ENCODE assay signal across 27 cellular contexts in the genomic region with DNA sequence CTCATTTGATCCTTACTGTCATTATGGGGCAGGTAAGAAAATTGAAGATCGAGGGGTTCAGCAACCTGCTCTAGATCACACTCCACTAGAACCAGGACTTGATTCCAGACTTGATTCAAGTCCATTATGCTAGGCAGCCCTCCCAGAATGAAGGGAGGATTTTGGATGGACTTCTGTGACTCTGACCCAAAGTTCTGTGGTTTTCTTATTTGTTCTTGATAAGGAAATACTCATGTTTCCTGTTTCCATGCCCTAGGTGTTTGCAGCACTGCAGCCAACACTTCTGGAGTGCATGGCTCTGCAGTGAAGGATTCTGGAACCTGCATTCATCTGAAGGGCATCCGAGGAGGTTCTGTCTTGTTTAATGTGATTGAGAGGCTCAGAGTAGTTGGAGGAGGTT.
DNase-seq lines count a peak whose midpoint lies in the region; ATAC-seq, FAIRE-seq and TF ChIP-seq lines count a peak whose summit lies in the region.
"Had no signal": no experiment of that assay in that cellular context is flagged by ENCODE, and none has a peak within 500 bp of the region (broad histone marks: within the 10 kb centered on the region; RNA-seq: fewer than 3 reads in every experiment).

No MANE protein-coding gene starts in this region.

- POLR2A ChIA-PET in HepG2 (lab: Yijun Ruan, JAX): no interaction called here

- intact Hi-C loops in HepG2 (cut with micrococcal nuclease; ENCODE audit: unreplicated experiment): loop anchor here (10.0 kb wide), 1 partner anchor 1518 kb away; no protein-coding TSS in a partner anchor
- intact Hi-C loops in right lobe of liver (cut with DNase I): no loop called here

- H3K9me3 ChIP-seq in liver (ENCODE audit: control insufficient read depth in 4 of 4, low read length in 3 of 4) (no peaks in the 10 kb centered on the region), HepG2 (ENCODE audit: low read length) (no peaks in the 10 kb centered on the region), right lobe of liver (no peaks in the 10 kb centered on the region)
- H3K9me3 ChIP-seq: BE2C, BLaER1 had no signal

- H3K4me1 ChIP-seq in liver (ENCODE audit: control insufficient read depth in 4 of 4, insufficient read depth in 4 of 4, low read length in 3 of 4) (peaks cover 0 to 3% (median 0%) of the 10 kb centered on the region in 4 donors), HepG2 (ENCODE audit: insufficient read depth, low read length) (no peaks in the 10 kb centered on the region), right lobe of liver (peaks cover 0 to 8% (median 0%) of the 10 kb centered on the region in 4 donors)
- H3K4me1 ChIP-seq: BE2C had no signal

- H3K27ac ChIP-seq in liver (ENCODE audit: low read depth in 1 of 2, low read length in 2 of 2) (no peak overlapping the region), HepG2 (ENCODE audit: extremely low read length, insufficient read depth, low read length) (no peak overlapping the region), right lobe of liver (no peak overlapping the region)
- H3K27ac ChIP-seq: BLaER1 had no signal

- TF ChIP-seq EP300 in HepG2 (IDR thresholded peaks at IDR 0.05; ENCODE audit: low read depth in 2 of 2, low read length in 2 of 2): no peak
- TF ChIP-seq EP300 in HepG2 (CRISPR knock-in tag; IDR thresholded peaks at IDR 0.05; ENCODE audit: borderline replicate concordance): no peak

- whole genome bisulfite sequencing in liver: 81% methylated on average over 2 of the region's 2 CpGs
- 0% methylated on average over 1 of the region's 2 CpGs for WGBS in HepG2 (ENCODE audit: low lambda C conversion rate)
- 29% methylated on average over 1 of the region's 2 CpGs for WGBS in right lobe of liver (ENCODE audit: insufficient coverage, low coverage, low lambda C conversion rate, missing lambda C conversion rate)

- TF ChIP-seq CTCF in liver (IDR thresholded peaks at IDR 0.05; ENCODE audit: low read depth, low read length, missing input control) (no peak), HepG2 (CRISPR knock-in tag; IDR thresholded peaks at IDR 0.05) (no peak), fibroblast of the aortic adventitia (IDR thresholded peaks at IDR 0.05; ENCODE audit: insufficient read depth, low read length) (no peak), right lobe of liver (IDR thresholded peaks at IDR 0.05) (no peak), omental fat pad (IDR thresholded peaks at IDR 0.05) (no peak)

- DNase-seq in HepG2 (ENCODE audit: low spot score) (no peak), fibroblast of the aortic adventitia (ENCODE audit: low read depth) (peak; percentile 22), right lobe of liver (no peak), OCI-M2 (lab: John Stamatoyannopoulos, UW; ENCODE audit: unreplicated experiment) (no peak), omental fat pad (ENCODE audit: low spot score) (no peak)
- DNase-seq: 8988T; ACHN; BE2C; C1 segment of cervical spinal cord; CD4-positive, alpha-beta memory T cell; CD4-positive, CD25-positive, alpha-beta regulatory T cell; CD8-positive, alpha-beta memory T cell; COR-L47; DMS 273 treated with DMSO at 0.1 percent for 48 hours; DMS153; DMS53; DMS79; DND-41; EL; GDM1 had no signal

- no peak overlapping the region for H3K9ac ChIP-seq in liver (ENCODE audit: low read depth in 1 of 2, low read length in 2 of 2)
- no peak overlapping the region for H3K9ac ChIP-seq in HepG2 (ENCODE audit: insufficient read depth, low read depth, low read length)
- H3K9ac ChIP-seq: BLaER1 had no signal

- CTCF ChIA-PET in HepG2 (lab: Yijun Ruan, JAX; ENCODE audit: low intra/inter-chr PET ratio, low total read pairs): no interaction called here

- H3K27me3 ChIP-seq in liver (ENCODE audit: control insufficient read depth in 4 of 4, insufficient read depth in 4 of 4, low read length in 3 of 4) (no peaks in the 10 kb centered on the region), HepG2 (ENCODE audit: control insufficient read depth in 1 of 2, insufficient read depth in 2 of 2, low read length in 2 of 2) (0 out of 5 replicates have a peak, but pooled peaks cover 0 to 3% of the 10 kb centered on the region in 2 experiments), right lobe of liver (no peaks in the 10 kb centered on the region)
- H3K27me3 ChIP-seq: BE2C, BLaER1 had no signal

- no peak for ATAC-seq in HepG2
- ATAC-seq in right lobe of liver: peak; percentile 26 to 84 (median 67)
- ATAC-seq in GM19467 (IDR thresholded peaks at IDR 0.05; ENCODE audit: unreplicated experiment): no peak
- ATAC-seq in omental fat pad (ENCODE audit: low FRiP score): no peak
- ATAC-seq: GM12878 had no signal

- no TSS peak for BruUV-seq in HepG2 (replicated peaks; lab: Mats Ljungman, UMichigan)

- TF ChIP-seq RAD21 in liver (IDR thresholded peaks at IDR 0.05): no peak
- TF ChIP-seq RAD21 in HepG2 (CRISPR knock-in tag; IDR thresholded peaks at IDR 0.05): no peak

- H3K79me2 ChIP-seq in HepG2 (ENCODE audit: insufficient read depth, low read length): no peaks in the 10 kb centered on the region

- TF ChIP-seq POLR2A in HepG2 (IDR thresholded peaks at IDR 0.05; ENCODE audit: insufficient read depth in 1 of 2, low read depth in 2 of 2, low read length in 2 of 2) (no peak), right lobe of liver (IDR thresholded peaks at IDR 0.05) (no peak)

- FAIRE-seq in HepG2 (lab: Jason Lieb, UNC): no peak
- FAIRE-seq: A204.1, GM12878, GM12892, GM18507 had no signal

- H3K4me2 ChIP-seq in HepG2 (ENCODE audit: low read depth, low read length): no peak overlapping the region
- H3K4me2 ChIP-seq: BLaER1 had no signal

- H3K36me3 ChIP-seq in liver (ENCODE audit: control insufficient read depth in 4 of 4, insufficient read depth in 3 of 4, low read depth in 1 of 4, low read length in 3 of 4) (no peaks in the 10 kb centered on the region), HepG2 (replicated peaks in 1 of 2; ENCODE audit: control insufficient read depth in 1 of 2, insufficient read depth in 2 of 2, low read length in 2 of 2) (no peaks in the 10 kb centered on the region), right lobe of liver (no peaks in the 10 kb centered on the region)
- H3K36me3 ChIP-seq: BE2C, BLaER1 had no signal

- no peak overlapping the region for H2AFZ ChIP-seq in HepG2 (ENCODE audit: low read length)

- no peaks in the 10 kb centered on the region for H4K20me1 ChIP-seq in HepG2 (ENCODE audit: insufficient read depth, low read length)
- H4K20me1 ChIP-seq: BLaER1 had no signal

- in situ Hi-C loops in HepG2 (cut with HindIII; ENCODE audit: extremely low pct_ligation_motif_present, low pct_unique_long_range_greater_than_20kb): no loop called here

- H3K4me3 ChIP-seq in liver (ENCODE audit: low read depth in 1 of 3, low read length in 3 of 3) (no peak overlapping the region), HepG2 (replicated peaks in 1 of 3; ENCODE audit: insufficient read depth in 1 of 3, low read depth in 2 of 3, low read length in 3 of 3) (no peak overlapping the region), fibroblast of the aortic adventitia (ENCODE audit: low read depth, low read length) (no peak overlapping the region), right lobe of liver (no peak overlapping the region)
- H3K4me3 ChIP-seq: BLaER1, GM12878 had no signal

TF ChIP-seq in liver, 16 proteins besides CTCF, POLR2A, EP300 and RAD21 (continues in another document):
- TF ChIP-seq, protein P1, sequence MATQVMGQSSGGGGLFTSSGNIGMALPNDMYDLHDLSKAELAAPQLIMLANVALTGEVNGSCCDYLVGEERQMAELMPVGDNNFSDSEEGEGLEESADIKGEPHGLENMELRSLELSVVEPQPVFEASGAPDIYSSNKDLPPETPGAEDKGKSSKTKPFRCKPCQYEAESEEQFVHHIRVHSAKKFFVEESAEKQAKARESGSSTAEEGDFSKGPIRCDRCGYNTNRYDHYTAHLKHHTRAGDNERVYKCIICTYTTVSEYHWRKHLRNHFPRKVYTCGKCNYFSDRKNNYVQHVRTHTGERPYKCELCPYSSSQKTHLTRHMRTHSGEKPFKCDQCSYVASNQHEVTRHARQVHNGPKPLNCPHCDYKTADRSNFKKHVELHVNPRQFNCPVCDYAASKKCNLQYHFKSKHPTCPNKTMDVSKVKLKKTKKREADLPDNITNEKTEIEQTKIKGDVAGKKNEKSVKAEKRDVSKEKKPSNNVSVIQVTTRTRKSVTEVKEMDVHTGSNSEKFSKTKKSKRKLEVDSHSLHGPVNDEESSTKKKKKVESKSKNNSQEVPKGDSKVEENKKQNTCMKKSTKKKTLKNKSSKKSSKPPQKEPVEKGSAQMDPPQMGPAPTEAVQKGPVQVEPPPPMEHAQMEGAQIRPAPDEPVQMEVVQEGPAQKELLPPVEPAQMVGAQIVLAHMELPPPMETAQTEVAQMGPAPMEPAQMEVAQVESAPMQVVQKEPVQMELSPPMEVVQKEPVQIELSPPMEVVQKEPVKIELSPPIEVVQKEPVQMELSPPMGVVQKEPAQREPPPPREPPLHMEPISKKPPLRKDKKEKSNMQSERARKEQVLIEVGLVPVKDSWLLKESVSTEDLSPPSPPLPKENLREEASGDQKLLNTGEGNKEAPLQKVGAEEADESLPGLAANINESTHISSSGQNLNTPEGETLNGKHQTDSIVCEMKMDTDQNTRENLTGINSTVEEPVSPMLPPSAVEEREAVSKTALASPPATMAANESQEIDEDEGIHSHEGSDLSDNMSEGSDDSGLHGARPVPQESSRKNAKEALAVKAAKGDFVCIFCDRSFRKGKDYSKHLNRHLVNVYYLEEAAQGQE (IDR thresholded peaks at IDR 0.05): no peak
- peak; percentile 25 for TF ChIP-seq SP1 (IDR thresholded peaks at IDR 0.05)

TF ChIP-seq in HepG2, 621 proteins besides CTCF, POLR2A, EP300 and RAD21:
- TF ChIP-seq, protein P2, sequence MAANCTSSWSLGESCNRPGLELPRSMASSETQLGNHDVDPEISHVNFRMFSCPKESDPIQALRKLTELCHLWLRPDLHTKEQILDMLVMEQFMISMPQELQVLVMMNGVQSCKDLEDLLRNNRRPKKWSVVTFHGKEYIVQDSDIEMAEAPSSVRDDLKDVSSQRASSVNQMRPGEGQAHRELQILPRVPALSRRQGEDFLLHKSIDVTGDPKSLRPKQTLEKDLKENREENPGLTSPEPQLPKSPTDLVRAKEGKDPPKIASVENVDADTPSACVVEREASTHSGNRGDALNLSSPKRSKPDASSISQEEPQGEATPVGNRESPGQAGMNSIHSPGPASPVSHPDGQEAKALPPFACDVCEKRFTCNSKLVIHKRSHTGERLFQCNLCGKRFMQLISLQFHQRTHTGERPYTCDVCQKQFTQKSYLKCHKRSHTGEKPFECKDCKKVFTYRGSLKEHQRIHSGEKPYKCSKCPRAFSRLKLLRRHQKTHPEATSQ (CRISPR knock-in tag; IDR thresholded peaks at IDR 0.05; ENCODE audit: borderline replicate concordance): no peak
- no peak for TF ChIP-seq LCORL (IDR thresholded peaks at IDR 0.05)
- no peak for TF ChIP-seq LCORL (CRISPR knock-in tag; IDR thresholded peaks at IDR 0.05)

Comparison
In these comparisons a context has a peak if more than half of its experiments do, and no peak if none do; other contexts are left out.
1. ATAC-seq: peak in right lobe of liver (4 of 4); none in HepG2 (single experiment), GM19467 (single experiment) and omental fat pad (single experiment).